Comparison of ENCODE assay signal across 1 cellular context in the genomic region with DNA sequence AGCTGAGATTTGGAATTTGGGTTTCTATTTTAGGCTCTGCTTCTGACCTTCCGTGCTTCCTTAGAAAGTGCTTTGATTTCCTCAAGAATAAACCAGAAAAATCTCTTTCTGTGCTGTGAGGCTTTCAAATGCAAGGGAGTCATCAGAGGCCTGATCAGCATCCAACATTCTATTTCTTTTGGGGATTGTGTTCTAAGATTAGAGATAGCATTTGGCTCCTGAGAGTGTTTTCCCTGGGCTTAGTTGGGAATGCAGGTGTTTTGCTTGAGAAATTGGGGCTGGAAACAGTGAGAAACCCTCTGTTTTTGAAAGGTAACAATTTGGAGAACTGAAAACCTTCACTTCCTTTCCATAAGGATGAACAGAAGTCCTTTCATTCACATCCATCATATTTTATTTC.
TF ChIP-seq lines count a peak whose summit lies in the region.

No MANE protein-coding gene starts in this region.

TF ChIP-seq in WTC11, 78 proteins besides CTCF, POLR2A, EP300 and RAD21 (continued from another document):
- TF ChIP-seq, protein P1, sequence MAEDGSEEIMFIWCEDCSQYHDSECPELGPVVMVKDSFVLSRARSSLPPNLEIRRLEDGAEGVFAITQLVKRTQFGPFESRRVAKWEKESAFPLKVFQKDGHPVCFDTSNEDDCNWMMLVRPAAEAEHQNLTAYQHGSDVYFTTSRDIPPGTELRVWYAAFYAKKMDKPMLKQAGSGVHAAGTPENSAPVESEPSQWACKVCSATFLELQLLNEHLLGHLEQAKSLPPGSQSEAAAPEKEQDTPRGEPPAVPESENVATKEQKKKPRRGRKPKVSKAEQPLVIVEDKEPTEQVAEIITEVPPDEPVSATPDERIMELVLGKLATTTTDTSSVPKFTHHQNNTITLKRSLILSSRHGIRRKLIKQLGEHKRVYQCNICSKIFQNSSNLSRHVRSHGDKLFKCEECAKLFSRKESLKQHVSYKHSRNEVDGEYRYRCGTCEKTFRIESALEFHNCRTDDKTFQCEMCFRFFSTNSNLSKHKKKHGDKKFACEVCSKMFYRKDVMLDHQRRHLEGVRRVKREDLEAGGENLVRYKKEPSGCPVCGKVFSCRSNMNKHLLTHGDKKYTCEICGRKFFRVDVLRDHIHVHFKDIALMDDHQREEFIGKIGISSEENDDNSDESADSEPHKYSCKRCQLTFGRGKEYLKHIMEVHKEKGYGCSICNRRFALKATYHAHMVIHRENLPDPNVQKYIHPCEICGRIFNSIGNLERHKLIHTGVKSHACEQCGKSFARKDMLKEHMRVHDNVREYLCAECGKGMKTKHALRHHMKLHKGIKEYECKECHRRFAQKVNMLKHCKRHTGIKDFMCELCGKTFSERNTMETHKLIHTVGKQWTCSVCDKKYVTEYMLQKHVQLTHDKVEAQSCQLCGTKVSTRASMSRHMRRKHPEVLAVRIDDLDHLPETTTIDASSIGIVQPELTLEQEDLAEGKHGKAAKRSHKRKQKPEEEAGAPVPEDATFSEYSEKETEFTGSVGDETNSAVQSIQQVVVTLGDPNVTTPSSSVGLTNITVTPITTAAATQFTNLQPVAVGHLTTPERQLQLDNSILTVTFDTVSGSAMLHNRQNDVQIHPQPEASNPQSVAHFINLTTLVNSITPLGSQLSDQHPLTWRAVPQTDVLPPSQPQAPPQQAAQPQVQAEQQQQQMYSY (CRISPR knock-in tag; IDR thresholded peaks at IDR 0.05), result no peak
- TF ChIP-seq, protein P2, sequence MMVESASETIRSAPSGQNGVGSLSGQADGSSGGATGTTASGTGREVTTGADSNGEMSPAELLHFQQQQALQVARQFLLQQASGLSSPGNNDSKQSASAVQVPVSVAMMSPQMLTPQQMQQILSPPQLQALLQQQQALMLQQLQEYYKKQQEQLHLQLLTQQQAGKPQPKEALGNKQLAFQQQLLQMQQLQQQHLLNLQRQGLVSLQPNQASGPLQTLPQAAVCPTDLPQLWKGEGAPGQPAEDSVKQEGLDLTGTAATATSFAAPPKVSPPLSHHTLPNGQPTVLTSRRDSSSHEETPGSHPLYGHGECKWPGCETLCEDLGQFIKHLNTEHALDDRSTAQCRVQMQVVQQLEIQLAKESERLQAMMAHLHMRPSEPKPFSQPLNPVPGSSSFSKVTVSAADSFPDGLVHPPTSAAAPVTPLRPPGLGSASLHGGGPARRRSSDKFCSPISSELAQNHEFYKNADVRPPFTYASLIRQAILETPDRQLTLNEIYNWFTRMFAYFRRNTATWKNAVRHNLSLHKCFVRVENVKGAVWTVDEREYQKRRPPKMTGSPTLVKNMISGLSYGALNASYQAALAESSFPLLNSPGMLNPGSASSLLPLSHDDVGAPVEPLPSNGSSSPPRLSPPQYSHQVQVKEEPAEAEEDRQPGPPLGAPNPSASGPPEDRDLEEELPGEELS (CRISPR knock-in tag; IDR thresholded peaks at IDR 0.05), result no peak
